Comparison of ENCODE assay signal across 24 cellular contexts in the genomic region with DNA sequence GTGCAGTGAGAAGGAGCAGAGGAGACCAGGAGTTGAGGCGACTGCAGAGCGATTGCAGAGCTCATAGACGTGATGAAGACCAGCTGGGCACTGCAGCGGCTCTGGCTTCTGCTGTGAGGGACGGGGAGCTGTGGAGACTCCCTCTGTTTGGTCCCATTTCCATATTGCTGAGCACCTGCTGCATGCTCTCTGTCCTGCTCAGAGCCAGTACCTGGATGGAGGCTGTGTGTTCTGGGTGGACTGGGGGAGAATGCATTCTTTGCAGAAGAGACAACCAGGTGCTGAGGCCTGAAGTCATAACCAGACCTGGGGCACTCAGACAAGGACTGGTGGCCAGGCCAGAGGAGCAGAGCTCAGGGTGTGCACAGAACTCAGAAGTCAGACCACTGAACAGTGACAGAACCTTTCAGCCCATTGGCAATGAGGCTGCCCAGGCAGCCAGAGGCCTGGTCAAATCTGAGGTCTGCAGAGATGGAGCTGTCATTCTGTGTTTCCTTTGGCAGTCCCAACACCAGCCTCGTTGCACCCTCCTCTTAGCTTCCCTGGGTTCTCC. TPM values are rescaled to one million over a fixed set of nuclear protein-coding genes. Genes with fewer than 3 reads are reported as not detected.
DNase-seq lines count a peak whose midpoint lies in the region; ATAC-seq and TF ChIP-seq lines count a peak whose summit lies in the region.
"Had no signal": no experiment of that assay in that cellular context is flagged by ENCODE, and none has a peak within 500 bp of the region (broad histone marks: within the 10 kb centered on the region; RNA-seq: fewer than 3 reads in every experiment).

No MANE protein-coding gene starts in this region.

- H3K27me3 ChIP-seq in CD4-positive, alpha-beta T cell (ENCODE audit: control insufficient read depth, insufficient read depth, low read length): no peaks in the 10 kb centered on the region
- peaks cover 27% of the 10 kb centered on the region for H3K27me3 ChIP-seq in osteoblast (ENCODE audit: insufficient read depth, low read length)
- peaks cover 0 to 46% of the 10 kb centered on the region in 2 donors for H3K27me3 ChIP-seq in tibial artery
- H3K27me3 ChIP-seq: MG63 had no signal

- no peak overlapping the region for H3K27ac ChIP-seq in CD4-positive, alpha-beta T cell (ENCODE audit: low read depth, low read length)
- H3K27ac ChIP-seq in HEK293 (ENCODE audit: extremely low read depth, low read depth, low read length) (no peak overlapping the region), osteoblast (ENCODE audit: low read depth, low read length) (no peak overlapping the region), tibial artery (no peak overlapping the region)
- H3K27ac ChIP-seq: A549; BLaER1 treated with 17β-estradiol and CSF1 and Interleukin-3, amounts not matched to agents 10 nM and 100 nM; PC-9 had no signal

- H3K36me3 ChIP-seq in HEK293 (ENCODE audit: control insufficient read depth in 2 of 2, insufficient read depth in 1 of 2, low read length in 2 of 2) (no peaks in the 10 kb centered on the region; a peak in 1 of 3 replicates), osteoblast (ENCODE audit: insufficient read depth, low read length) (no peaks in the 10 kb centered on the region), tibial artery (peaks cover 0 to 27% (median 3%) of the 10 kb centered on the region in 3 donors)

- H3K4me1 Mint-ChIP-seq in CD4-positive, alpha-beta T cell (ENCODE audit: low read depth): peaks cover 8% of the 10 kb centered on the region
- peaks cover 3% of the 10 kb centered on the region for H3K4me1 Mint-ChIP-seq in chondrocyte (ENCODE audit: low read depth)
- peaks cover 2% of the 10 kb centered on the region for H3K4me1 Mint-ChIP-seq in T-helper 2 cell treated with Interferon-gamma antibody and Interleukin-4, amounts not matched to agents 5 μg/mL and 100 μg/mL, for 36 hours (ENCODE audit: low read depth)

- no peaks in the 10 kb centered on the region for H3K9me3 Mint-ChIP-seq in CD4-positive, alpha-beta T cell
- no peaks in the 10 kb centered on the region for H3K9me3 Mint-ChIP-seq in chondrocyte (ENCODE audit: low read depth)
- H3K9me3 Mint-ChIP-seq in T-helper 2 cell treated with Interferon-gamma antibody and Interleukin-4, amounts not matched to agents 5 μg/mL and 100 μg/mL, for 36 hours: no peaks in the 10 kb centered on the region
- H3K9me3 Mint-ChIP-seq: CD4-positive, alpha-beta memory T cell had no signal

- no peak overlapping the region for H3K4me2 ChIP-seq in osteoblast (ENCODE audit: insufficient read depth, low read length)
- H3K4me2 ChIP-seq: A549, PC-9 had no signal

- no peaks in the 10 kb centered on the region for H3K79me2 ChIP-seq in osteoblast (ENCODE audit: insufficient read depth, low read length)

- H3K36me3 Mint-ChIP-seq in CD4-positive, alpha-beta T cell (ENCODE audit: low read depth): peaks cover 2% of the 10 kb centered on the region
- H3K36me3 Mint-ChIP-seq in chondrocyte (ENCODE audit: low read depth): peaks cover 6% of the 10 kb centered on the region
- H3K36me3 Mint-ChIP-seq in T-helper 2 cell treated with Interferon-gamma antibody and Interleukin-4, amounts not matched to agents 5 μg/mL and 100 μg/mL, for 36 hours (ENCODE audit: low read depth): peaks cover 8% of the 10 kb centered on the region

- TF ChIP-seq CTCF in CD4-positive, alpha-beta T cell (IDR thresholded peaks at IDR 0.05): no peak
- TF ChIP-seq CTCF in HEK293 (tag by site-specific recombination; IDR thresholded peaks at IDR 0.05): no peak
- no peak for TF ChIP-seq CTCF in chondrocyte (IDR thresholded peaks at IDR 0.05)
- TF ChIP-seq CTCF in osteoblast (IDR thresholded peaks at IDR 0.05; ENCODE audit: extremely low read depth, low read depth, low read length): no peak
- TF ChIP-seq CTCF in tibial artery (IDR thresholded peaks at IDR 0.05): no peak

- H3K9me3 ChIP-seq in CD4-positive, alpha-beta T cell (ENCODE audit: control insufficient read depth, low read length): no peaks in the 10 kb centered on the region
- H3K9me3 ChIP-seq in HEK293 (ENCODE audit: control insufficient read depth, insufficient read depth, low read depth, low read length): no peaks in the 10 kb centered on the region
- H3K9me3 ChIP-seq in osteoblast (ENCODE audit: low read depth, low read length): no peaks in the 10 kb centered on the region
- no peaks in the 10 kb centered on the region for H3K9me3 ChIP-seq in tibial artery
- H3K9me3 ChIP-seq: BLaER1 treated with 17β-estradiol and CSF1 and Interleukin-3, amounts not matched to agents 10 nM and 100 nM; MG63 had no signal

- H3K4me3 ChIP-seq in HEK293 (ENCODE audit: low read depth, low read length): no peak overlapping the region
- no peak overlapping the region for H3K4me3 ChIP-seq in osteoblast (ENCODE audit: insufficient read depth, low read length)
- H3K4me3 ChIP-seq in tibial artery: no peak overlapping the region
- H3K4me3 ChIP-seq: A549; BLaER1 treated with 17β-estradiol and CSF1 and Interleukin-3, amounts not matched to agents 10 nM and 100 nM; K562; MG63; PC-9 had no signal

- CTCF ChIA-PET in CD4-positive, alpha-beta T cell (lab: Charles Lee): no interaction called here
- CTCF ChIA-PET in HEK293 (lab: Yijun Ruan, JAX): interaction anchor here (0.6 to 0.8 kb wide), 2 partner anchors 9 to 165 kb away, joined by 3 to 4 read pairs; partner anchors contain the start of gene ZBTB45

- H3K4me3 Mint-ChIP-seq in CD4-positive, alpha-beta T cell: peak overlapping the region; percentile 45
- H3K4me3 Mint-ChIP-seq in chondrocyte (ENCODE audit: unreplicated experiment): no peak overlapping the region
- no peak overlapping the region for H3K4me3 Mint-ChIP-seq in T-helper 2 cell treated with Interferon-gamma antibody and Interleukin-4, amounts not matched to agents 5 μg/mL and 100 μg/mL, for 36 hours

- H3K4me1 ChIP-seq in HEK293 (ENCODE audit: control insufficient read depth, insufficient read depth, low read length) (no peaks in the 10 kb centered on the region), osteoblast (ENCODE audit: insufficient read depth, low read length) (no peaks in the 10 kb centered on the region), tibial artery (peaks cover 0 to 32% (median 19%) of the 10 kb centered on the region in 4 donors)
- H3K4me1 ChIP-seq: A549 had no signal

- no peak for DNase-seq in CD4-positive, alpha-beta T cell
- DNase-seq in chondrocyte (ENCODE audit: low spot score) (peak; percentile 52), osteoblast (ENCODE audit: insufficient read length, low spot score, missing footprints) (peak; percentile 92), NOMO-1 (lab: John Stamatoyannopoulos, UW; ENCODE audit: unreplicated experiment in 2 of 2) (no peak), tibial artery (no peak)
- no peak for DNase-seq in T-helper 2 cell treated with Interferon-gamma antibody and Interleukin-4, amounts not matched to agents 5 μg/mL and 100 μg/mL, for 36 hours (ENCODE audit: low spot score)
- DNase-seq: AML-193; CD4-positive, alpha-beta memory T cell; COR-L47; DMS53; MG63; NCI-H1105 treated with DMSO at 0.1 percent for 48 hours; NCI-H146; NCI-H1930; NCI-H2107; NCI-H524; NCI-H774; PC-9; SHP77 had no signal

- intact Hi-C loops in CD4-positive, alpha-beta T cell (cut with DNase I, micrococcal nuclease): no loop called here
- intact Hi-C loops in tibial artery (cut with DNase I; ENCODE audit: low total_unique reads): no loop called here

- no peak overlapping the region for H2AFZ ChIP-seq in osteoblast (ENCODE audit: low read length)
- H2AFZ ChIP-seq: PC-9 had no signal

- ATAC-seq in CD4-positive, alpha-beta T cell (ENCODE audit: poor library complexity): no peak
- ATAC-seq: A549, HCT116, K562 had no signal

- peaks cover 2% of the 10 kb centered on the region for H3K27me3 Mint-ChIP-seq in CD4-positive, alpha-beta T cell
- H3K27me3 Mint-ChIP-seq in chondrocyte (ENCODE audit: low read depth): no peaks in the 10 kb centered on the region
- peaks cover 4% of the 10 kb centered on the region for H3K27me3 Mint-ChIP-seq in T-helper 2 cell treated with Interferon-gamma antibody and Interleukin-4, amounts not matched to agents 5 μg/mL and 100 μg/mL, for 36 hours (ENCODE audit: low read depth)

- no peak overlapping the region for H3K27ac Mint-ChIP-seq in CD4-positive, alpha-beta T cell
- no peak overlapping the region for H3K27ac Mint-ChIP-seq in chondrocyte (ENCODE audit: unreplicated experiment)
- no peak overlapping the region for H3K27ac Mint-ChIP-seq in T-helper 2 cell treated with Interferon-gamma antibody and Interleukin-4, amounts not matched to agents 5 μg/mL and 100 μg/mL, for 36 hours

- POLR2A ChIA-PET in CD4-positive, alpha-beta T cell (lab: Charles Lee): interaction anchor here (1.1 kb wide), 1 partner anchor 8 kb away, joined by 4 read pairs; the partner anchor contains the start of gene ZNF497
- POLR2A ChIA-PET in HEK293 (lab: Yijun Ruan, JAX): interaction anchor here (1.1 kb wide), 1 partner anchor 28 kb away, joined by 3 read pairs; the partner anchor contains the start of gene ZSCAN22

- H4K20me1 ChIP-seq in osteoblast (ENCODE audit: insufficient read depth, low read length): no peaks in the 10 kb centered on the region

TF ChIP-seq in HEK293, 187 proteins besides CTCF, POLR2A, EP300 and RAD21:
- TF ChIP-seq PBX3 (CRISPR knock-in tag; IDR thresholded peaks at IDR 0.05) (0 out of 2 replicates have a peak, but pooled peaks have one; percentile 9), ZNF76 (tag by site-specific recombination; IDR thresholded peaks at IDR 0.05; ENCODE audit: borderline replicate concordance, low read depth) (no peak)

RNA-seq across cellular contexts. Expression of gene A1BG, which starts 1.3 kb away (rescaled TPM):
- 1 to 10 TPM; 7.6 to 8.4 TPM for total RNA-seq in CD4-positive, alpha-beta T cell
- 49.7 to 53.8 TPM (median 50.2 TPM) in 3 replicates for total RNA-seq in chondrocyte
- 1.1 and 1.5 TPM in 2 replicates for total RNA-seq in osteoblast

RNA-seq across cellular contexts. Expression of gene ZNF497, which starts 8.0 kb away (rescaled TPM):
- under 1 TPM; 0.28 to 0.55 TPM for total RNA-seq in CD4-positive, alpha-beta T cell
- total RNA-seq in chondrocyte (0.65 to 0.69 TPM (median 0.68 TPM) in 3 replicates), osteoblast (1.2 and 1.4 TPM in 2 replicates)

RNA-seq across cellular contexts. Expression of gene ZNF837, which starts 26.3 kb away (rescaled TPM):
- 1 to 10 TPM in 1 of 2 experiments, under 1 TPM in 1; 0.71 to 1.0 TPM for total RNA-seq in CD4-positive, alpha-beta T cell
- 2.0 to 3.5 TPM (median 2.5 TPM) in 3 replicates for total RNA-seq in chondrocyte
- 4.4 and 4.7 TPM in 2 replicates for total RNA-seq in osteoblast

RNA-seq across cellular contexts. Expression of gene ZSCAN22, which starts 27.8 kb away (rescaled TPM):
- total RNA-seq in CD4-positive, alpha-beta T cell: under 1 TPM; 0.77 to 0.81 TPM
- total RNA-seq in chondrocyte (2.8 to 3.2 TPM (median 3.0 TPM) in 3 replicates), osteoblast (2.5 and 3.5 TPM in 2 replicates)
- total RNA-seq: PC-9 had no signal

RNA-seq across cellular contexts. Expression of gene RPS5, which starts 32.5 kb away (rescaled TPM):
- total RNA-seq in CD4-positive, alpha-beta T cell: 1,000 to 10,000 TPM; 1,619 to 1,646 TPM
- total RNA-seq in chondrocyte (624 to 792 TPM (median 634 TPM) in 3 replicates), osteoblast (1,166 and 1,239 TPM in 2 replicates)

Comparison
In these comparisons a context has a peak if more than half of its experiments do, and no peak if none do; other contexts are left out.
1. DNase-seq: peak in chondrocyte (single experiment) and osteoblast (single experiment); none in CD4-positive, alpha-beta T cell (0 of 10), NOMO-1 (0 of 2), tibial artery (0 of 2) and T-helper 2 cell treated with Interferon-gamma antibody and Interleukin-4, amounts not matched to agents 5 μg/mL and 100 μg/mL, for 36 hours (single experiment).